ENCODE assay signal across 24 cellular contexts in genomic region chr4:41189669-41190068, GRCh38. TPM values are rescaled to one million over a fixed set of nuclear protein-coding genes. Genes with fewer than 3 reads are reported as not detected.
A peak's percentile ranks its signal among the peaks of the same experiment; 100 is the strongest.
DNase-seq lines count a peak whose midpoint lies in the region; ATAC-seq and TF ChIP-seq lines count a peak whose summit lies in the region.
"Had no signal": no experiment of that assay in that cellular context is flagged by ENCODE, and none has a peak within 500 bp of the region (broad histone marks: within the 10 kb centered on the region; RNA-seq: fewer than 3 reads in every experiment).

No MANE protein-coding gene starts in this region.

- peaks cover 20% of the 10 kb centered on the region for H3K9me3 Mint-ChIP-seq in WTC11
- no peaks in the 10 kb centered on the region for H3K9me3 Mint-ChIP-seq in neural progenitor cell
- peaks cover 7% of the 10 kb centered on the region for H3K9me3 Mint-ChIP-seq in osteocyte (ENCODE audit: unreplicated experiment)
- H3K9me3 Mint-ChIP-seq: activated CD4-positive, alpha-beta T cell treated with anti-CD3 and anti-CD28 coated beads, Interleukin-2, amount 10 ng/mL, durations not matched to agents 7 days and 5 days; activated naive CD8-positive, alpha-beta T cell treated with anti-CD3 and anti-CD28 coated beads, Interleukin-2, amount 10 ng/mL, durations not matched to agents 7 days and 5 days had no signal

- DNase-seq in WTC11 (ENCODE audit: low spot score) = no peak
- peak; percentile 26 for DNase-seq in neural progenitor cell (ENCODE audit: low spot score)
- DNase-seq in MM.1S = no peak
- DNase-seq in osteocyte (ENCODE audit: extremely low spot score, unreplicated experiment) = no peak
- DNase-seq: activated CD4-positive, alpha-beta T cell treated with anti-CD3 and anti-CD28 coated beads, Interleukin-2, amount 10 ng/mL, durations not matched to agents 7 days and 5 days; activated CD8-positive, alpha-beta memory T cell treated with anti-CD3 and anti-CD28 coated beads, Interleukin-2, amount 50 U/mL, for 4 hours; activated naive CD8-positive, alpha-beta T cell treated with anti-CD3 and anti-CD28 coated beads, Interleukin-2, amount 10 ng/mL, durations not matched to agents 7 days and 5 days; body of pancreas; CD4-positive, alpha-beta memory T cell; colonic mucosa; head of caudate nucleus; mucosa of descending colon; NCI-H1092 treated with DMSO at 0.1 percent for 48 hours; NCI-H2171; NCI-H526 treated with DMSO at 0.1 percent for 48 hours; psoas muscle; SHP77; stimulated activated naive CD4-positive, alpha-beta T cell; T-helper 1 cell; thyroid gland had no signal

- H3K36me3 ChIP-seq in neural progenitor cell (no peaks in the 10 kb centered on the region), MM.1S (replicated peaks; ENCODE audit: insufficient read depth, low read length) (no peaks in the 10 kb centered on the region)
- H3K36me3 ChIP-seq: colonic mucosa, thyroid gland had no signal

- CTCF ChIA-PET in WTC11 (lab: Charles Lee) = interaction anchor here (1.5 kb wide), 2 partner anchors 213 to 262 kb away, joined by 3 to 4 read pairs; no protein-coding TSS in a partner anchor

- H3K4me3 ChIP-seq in neural progenitor cell (no peak overlapping the region), MM.1S (ENCODE audit: low read length) (no peak overlapping the region)
- H3K4me3 ChIP-seq: body of pancreas, colonic mucosa, mucosa of descending colon, psoas muscle, thyroid gland had no signal

- H2AFZ ChIP-seq in neural progenitor cell (replicated peaks) (no peak overlapping the region), MM.1S (ENCODE audit: low read length) (no peak overlapping the region)

- no peaks in the 10 kb centered on the region for H3K9me3 ChIP-seq in neural progenitor cell (ENCODE audit: low read depth)
- H3K9me3 ChIP-seq in MM.1S (replicated peaks; ENCODE audit: insufficient read depth, low read length) = no peaks in the 10 kb centered on the region
- H3K9me3 ChIP-seq: body of pancreas, colonic mucosa, mucosa of descending colon, psoas muscle, thyroid gland had no signal

- H3K4me3 Mint-ChIP-seq in WTC11 = no peak overlapping the region
- no peak overlapping the region for H3K4me3 Mint-ChIP-seq in neural progenitor cell
- no peak overlapping the region for H3K4me3 Mint-ChIP-seq in osteocyte (ENCODE audit: unreplicated experiment)
- H3K4me3 Mint-ChIP-seq: activated CD4-positive, alpha-beta T cell treated with anti-CD3 and anti-CD28 coated beads, Interleukin-2, amount 10 ng/mL, durations not matched to agents 7 days and 5 days; activated naive CD8-positive, alpha-beta T cell treated with anti-CD3 and anti-CD28 coated beads, Interleukin-2, amount 10 ng/mL, durations not matched to agents 7 days and 5 days; CD4-positive, alpha-beta memory T cell; neural crest cell had no signal

- no peaks in the 10 kb centered on the region for H3K9me2 ChIP-seq in MM.1S (replicated peaks; ENCODE audit: insufficient read depth, low read length)

- H3K27me3 ChIP-seq in neural progenitor cell = no peaks in the 10 kb centered on the region
- no peaks in the 10 kb centered on the region for H3K27me3 ChIP-seq in MM.1S (replicated peaks; ENCODE audit: insufficient read depth, low read length)
- H3K27me3 ChIP-seq: body of pancreas, colonic mucosa, thyroid gland had no signal

- H3K4me2 ChIP-seq in neural progenitor cell = peak overlapping the region; percentile 51
- no peak overlapping the region for H3K4me2 ChIP-seq in MM.1S (ENCODE audit: low read depth, low read length)

- ATAC-seq in GM18870 (IDR thresholded peaks at IDR 0.05; ENCODE audit: unreplicated experiment) (peak; percentile 19), HG03378 (IDR thresholded peaks at IDR 0.05; ENCODE audit: unreplicated experiment) (peak; percentile 8), WTC11 (peak; percentile 24; the same call in 1 of the 2 replicates), HG02623 (IDR thresholded peaks at IDR 0.05; ENCODE audit: unreplicated experiment) (no peak)
- ATAC-seq: body of pancreas, mucosa of descending colon, psoas muscle had no signal

- H3K27ac ChIP-seq in neural progenitor cell = no peak overlapping the region
- no peak overlapping the region for H3K27ac ChIP-seq in MM.1S (ENCODE audit: low read length)
- H3K27ac ChIP-seq: body of pancreas, colonic mucosa, psoas muscle, thyroid gland had no signal

- TF ChIP-seq CTCF in WTC11 (IDR thresholded peaks at IDR 0.05) (no peak), neural progenitor cell (IDR thresholded peaks at IDR 0.05) (no peak), MM.1S (IDR thresholded peaks at IDR 0.05; ENCODE audit: low read length) (no peak), osteocyte (IDR thresholded peaks at IDR 0.05) (no peak)

- H3K9ac ChIP-seq in neural progenitor cell (no peak overlapping the region), MM.1S (ENCODE audit: low read length) (no peak overlapping the region)

- H3F3A ChIP-seq in neural progenitor cell (ENCODE audit: low read depth) (peaks cover 11% of the 10 kb centered on the region), MM.1S (ENCODE audit: insufficient read depth, low read length) (no peaks in the 10 kb centered on the region)

- H3K27ac Mint-ChIP-seq in WTC11 (peak overlapping the region; percentile 61; the same call in 1 of the 2 replicates), neural progenitor cell (no peak overlapping the region), osteocyte (ENCODE audit: unreplicated experiment) (no peak overlapping the region)
- H3K27ac Mint-ChIP-seq: activated CD4-positive, alpha-beta T cell treated with anti-CD3 and anti-CD28 coated beads, Interleukin-2, amount 10 ng/mL, durations not matched to agents 7 days and 5 days; activated naive CD8-positive, alpha-beta T cell treated with anti-CD3 and anti-CD28 coated beads, Interleukin-2, amount 10 ng/mL, durations not matched to agents 7 days and 5 days; CD4-positive, alpha-beta memory T cell had no signal

- H3K4me1 Mint-ChIP-seq in WTC11 (peaks cover 22% of the 10 kb centered on the region), neural progenitor cell (peaks cover 2% of the 10 kb centered on the region), osteocyte (ENCODE audit: unreplicated experiment) (peaks cover 37% of the 10 kb centered on the region)
- H3K4me1 Mint-ChIP-seq: activated CD4-positive, alpha-beta T cell treated with anti-CD3 and anti-CD28 coated beads, Interleukin-2, amount 10 ng/mL, durations not matched to agents 7 days and 5 days; activated naive CD8-positive, alpha-beta T cell treated with anti-CD3 and anti-CD28 coated beads, Interleukin-2, amount 10 ng/mL, durations not matched to agents 7 days and 5 days; CD4-positive, alpha-beta memory T cell had no signal

- no peaks in the 10 kb centered on the region for H3K27me3 Mint-ChIP-seq in WTC11 (ENCODE audit: low read depth)
- H3K27me3 Mint-ChIP-seq in neural progenitor cell (ENCODE audit: insufficient read depth, low read depth) = no peaks in the 10 kb centered on the region
- H3K27me3 Mint-ChIP-seq in osteocyte (ENCODE audit: unreplicated experiment) = no peaks in the 10 kb centered on the region

- peaks cover 11% of the 10 kb centered on the region for H3K79me2 ChIP-seq in neural progenitor cell (ENCODE audit: low read depth)
- H3K79me2 ChIP-seq in MM.1S (ENCODE audit: low read length) = no peaks in the 10 kb centered on the region

- no peaks in the 10 kb centered on the region for H4K20me1 ChIP-seq in neural progenitor cell (ENCODE audit: low read depth)
- H4K20me1 ChIP-seq in MM.1S (ENCODE audit: insufficient read depth, low read length) = no peaks in the 10 kb centered on the region

- H3K4me1 ChIP-seq in neural progenitor cell (peaks cover 16% of the 10 kb centered on the region), MM.1S (ENCODE audit: low read length) (no peaks in the 10 kb centered on the region)
- H3K4me1 ChIP-seq: colonic mucosa had no signal

- POLR2A ChIA-PET in WTC11 (lab: Charles Lee) = no interaction called here

- H3K36me3 Mint-ChIP-seq in WTC11 = peaks cover 2% of the 10 kb centered on the region
- no peaks in the 10 kb centered on the region for H3K36me3 Mint-ChIP-seq in neural progenitor cell
- peaks cover 5% of the 10 kb centered on the region for H3K36me3 Mint-ChIP-seq in osteocyte (ENCODE audit: unreplicated experiment)
- H3K36me3 Mint-ChIP-seq: activated naive CD8-positive, alpha-beta T cell treated with anti-CD3 and anti-CD28 coated beads, Interleukin-2, amount 10 ng/mL, durations not matched to agents 7 days and 5 days; CD4-positive, alpha-beta memory T cell had no signal

TF ChIP-seq in WTC11, 78 proteins besides CTCF, POLR2A, EP300 and RAD21:
- TF ChIP-seq, protein P1, sequence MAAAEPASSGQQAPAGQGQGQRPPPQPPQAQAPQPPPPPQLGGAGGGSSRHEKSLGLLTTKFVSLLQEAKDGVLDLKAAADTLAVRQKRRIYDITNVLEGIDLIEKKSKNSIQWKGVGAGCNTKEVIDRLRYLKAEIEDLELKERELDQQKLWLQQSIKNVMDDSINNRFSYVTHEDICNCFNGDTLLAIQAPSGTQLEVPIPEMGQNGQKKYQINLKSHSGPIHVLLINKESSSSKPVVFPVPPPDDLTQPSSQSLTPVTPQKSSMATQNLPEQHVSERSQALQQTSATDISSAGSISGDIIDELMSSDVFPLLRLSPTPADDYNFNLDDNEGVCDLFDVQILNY (CRISPR knock-in tag; IDR thresholded peaks at IDR 0.05) = no peak
- TF ChIP-seq, protein P2, sequence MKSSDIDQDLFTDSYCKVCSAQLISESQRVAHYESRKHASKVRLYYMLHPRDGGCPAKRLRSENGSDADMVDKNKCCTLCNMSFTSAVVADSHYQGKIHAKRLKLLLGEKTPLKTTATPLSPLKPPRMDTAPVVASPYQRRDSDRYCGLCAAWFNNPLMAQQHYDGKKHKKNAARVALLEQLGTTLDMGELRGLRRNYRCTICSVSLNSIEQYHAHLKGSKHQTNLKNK (CRISPR knock-in tag; IDR thresholded peaks at IDR 0.05) = no peak
- TF ChIP-seq ATF1 (CRISPR knock-in tag; IDR thresholded peaks at IDR 0.05) (no peak), ZNF317 (CRISPR knock-in tag; IDR thresholded peaks at IDR 0.05; ENCODE audit: borderline replicate concordance, low read depth) (no peak), CREB1 (CRISPR knock-in tag; IDR thresholded peaks at IDR 0.05) (no peak), GTF2I (CRISPR knock-in tag; conservative IDR thresholded peaks at IDR 0.05) (no peak), NR3C1 (CRISPR knock-in tag; conservative IDR thresholded peaks at IDR 0.05; ENCODE audit: low read depth) (no peak), PREB (CRISPR knock-in tag; IDR thresholded peaks at IDR 0.05; ENCODE audit: borderline replicate concordance) (no peak)

RNA-seq across cellular contexts. Expression of gene APBB2, which starts 24.7 kb away (rescaled TPM):
- total RNA-seq in WTC11 (2021) (43.2 to 49.0 TPM (median 48.5 TPM) in 3 replicates), neural progenitor cell (ENCODE audit: low replicate concordance) (44.3 and 83.2 TPM in 2 replicates), osteocyte (56.2 and 62.0 TPM in 2 replicates)
